8 cellular contexts compared by ENCODE assay signal in genomic region chr1:225777583-225778411, GRCh38. TPM values are rescaled to one million over a fixed set of nuclear protein-coding genes. Genes with fewer than 3 reads are reported as not detected.
DNase-seq lines count a peak whose midpoint lies in the region; ATAC-seq and TF ChIP-seq lines count a peak whose summit lies in the region.

Gene SRP9 (plus strand): TSS chr1:225777826. CDS start chr1:225777941, 115 bp downstream.

- H3K9me3 ChIP-seq in SK-N-MC (ENCODE audit: low read depth, low read length), result no peaks in the 10 kb centered on the region
- no peaks in the 10 kb centered on the region for H3K9me3 ChIP-seq in testis

- 0% methylated on average over 11 to 48 of the region's 48 CpGs for WGBS in testis, 2 donors

- no peaks in the 10 kb centered on the region for H3K27me3 ChIP-seq in testis

- CTCF ChIA-PET in GM10248 (lab: Yijun Ruan, JAX), result interaction anchor here (0.7 to 4.0 kb wide), 42 partner anchors 8 to 310 kb away, joined by 3 to 57 read pairs (median 4); partner anchors contain the start of genes EPHX1 and SDE2

- TF ChIP-seq POLR2A in NB4 (IDR thresholded peaks at IDR 0.05; ENCODE audit: extremely low read depth, insufficient read length) (peak; percentile 80), testis (IDR thresholded peaks at IDR 0.05) (peak; percentile 57)

- peak; percentile 98 for DNase-seq in GM10248 (ENCODE audit: extremely low spot score)
- DNase-seq in NB4 (ENCODE audit: low read depth), result peak; percentile 99
- peak; percentile 86 for DNase-seq in SK-N-MC (ENCODE audit: low read depth, low spot score)
- peak; percentile 99 for DNase-seq in activated naive CD4-positive, alpha-beta T cell treated with anti-CD3 and anti-CD28 coated beads, Interleukin-2, amount 50 U/mL, for 16 hours
- peak; percentile 86 for DNase-seq in glomerular endothelial cell (ENCODE audit: extremely low read depth, low read depth, low spot score)
- DNase-seq in occipital lobe (lab: John Stamatoyannopoulos, UW), result peak; percentile 98
- peak; percentile 99 for DNase-seq in testis

- H3K27ac ChIP-seq in SK-N-MC, result peak within 1 kb of the TSS; percentile 97
- peak within 1 kb of the TSS; percentile 97 to 98 for H3K27ac ChIP-seq in testis

- ATAC-seq in HG02571 (IDR thresholded peaks at IDR 0.05; ENCODE audit: unreplicated experiment), result peak; percentile 100

- intact Hi-C loops in testis (cut with DNase I; ENCODE audit: low total_unique reads), result loop anchor here (5.0 to 10.0 kb wide), 3 partner anchors 60 to 197 kb away; partner anchors contain the start of gene ENAH

- H3K9ac ChIP-seq in SK-N-MC (ENCODE audit: insufficient read length), result peak within 1 kb of the TSS; percentile 97

- POLR2A ChIA-PET in GM10248 (lab: Yijun Ruan, JAX), result interaction anchor here (0.5 to 1.4 kb wide), 3 partner anchors 15 to 404 kb away, joined by 4 to 5 read pairs (median 5); partner anchors contain the start of gene PYCR2

- peak within 1 kb of the TSS; percentile 93 for H3K4me3 ChIP-seq in NB4 (ENCODE audit: low read depth, low read length)
- peak within 1 kb of the TSS; percentile 98 for H3K4me3 ChIP-seq in SK-N-MC
- H3K4me3 ChIP-seq in testis, result peak within 1 kb of the TSS; percentile 87 to 89

- peaks cover 30% of the 10 kb centered on the region for H3K36me3 ChIP-seq in SK-N-MC (ENCODE audit: insufficient read depth, low read length)
- H3K36me3 ChIP-seq in testis (ENCODE audit: low read depth, missing control alignments), result no peaks in the 10 kb centered on the region

- H3K4me1 ChIP-seq in testis, result peaks cover 21% of the 10 kb centered on the region

- TF ChIP-seq CTCF in GM10248 (IDR thresholded peaks at IDR 0.05; ENCODE audit: control extremely low read depth, extremely low read depth, low read depth, missing control alignments) (peak; percentile 95), NB4 (IDR thresholded peaks at IDR 0.05; ENCODE audit: low read depth, low read length) (peak; percentile 77), testis (IDR thresholded peaks at IDR 0.05) (peak; percentile 78 to 94 (median 90))

RNA-seq across cellular contexts. Expression of gene SRP9, which starts in this region (rescaled TPM):
- 160 and 200 TPM in 2 replicates for total RNA-seq in glomerular endothelial cell
- total RNA-seq in occipital lobe, result 337 TPM
- 100 to 1,000 TPM; 134 to 159 TPM for total RNA-seq in testis
- 249 TPM for polyA plus RNA-seq in testis (ENCODE audit: insufficient read depth, low read depth, low replicate concordance)

Comparison
In these comparisons a context has a peak if more than half of its experiments do, and no peak if none do; other contexts are left out.
1. Peak in every context shown above with its lines: DNase-seq, ATAC-seq, H3K4me3 ChIP-seq and H3K27ac ChIP-seq.